Comparison of ENCODE assay signal across 8 cellular contexts in genomic region chr6:63571883-63572732, GRCh38. TPM values are rescaled to one million over a fixed set of nuclear protein-coding genes. Genes with fewer than 3 reads are reported as not detected.
DNase-seq lines count a peak whose midpoint lies in the region; FAIRE-seq and TF ChIP-seq lines count a peak whose summit lies in the region.

Gene LOC128125822 (plus strand): TSS chr6:63572480.
Gene PTP4A1 (plus strand): TSS chr6:63572480. CDS start chr6:63576881, 4,401 bp downstream.

- peaks cover 9% of the 10 kb centered on the region for H3K36me3 Mint-ChIP-seq in nephron (ENCODE audit: low read depth)
- H3K36me3 Mint-ChIP-seq in stimulated activated naive CD8-positive, alpha-beta T cell treated with anti-CD3 and anti-CD28 coated beads, Interleukin-15, Interleukin-2, amounts not matched to agents 100 ng/mL and 50 ng/mL, for 24 hours (ENCODE audit: low read depth): peaks cover 28% of the 10 kb centered on the region

- H3K4me1 Mint-ChIP-seq in nephron: peaks cover 32% of the 10 kb centered on the region
- peaks cover 37% of the 10 kb centered on the region for H3K4me1 Mint-ChIP-seq in stimulated activated naive CD8-positive, alpha-beta T cell treated with anti-CD3 and anti-CD28 coated beads, Interleukin-15, Interleukin-2, amounts not matched to agents 100 ng/mL and 50 ng/mL, for 24 hours (ENCODE audit: low read depth)

- peak within 1 kb of the TSS; percentile 95 to 98 (median 96) for H3K27ac Mint-ChIP-seq in nephron
- H3K27ac Mint-ChIP-seq in stimulated activated naive CD8-positive, alpha-beta T cell treated with anti-CD3 and anti-CD28 coated beads, Interleukin-15, Interleukin-2, amounts not matched to agents 100 ng/mL and 50 ng/mL, for 24 hours: peak within 1 kb of the TSS; percentile 92

- H4K20me1 ChIP-seq in Loucy (ENCODE audit: insufficient read depth, low read length, poor library complexity, severe bottlenecking): peaks cover 33% of the 10 kb centered on the region

- TF ChIP-seq CTCF in Loucy (conservative IDR thresholded peaks at IDR 0.05; ENCODE audit: low read length): no peak
- no peak for TF ChIP-seq CTCF in fibroblast of the aortic adventitia (IDR thresholded peaks at IDR 0.05; ENCODE audit: insufficient read depth, low read length)
- no peak for TF ChIP-seq CTCF in nephron (IDR thresholded peaks at IDR 0.05; ENCODE audit: unreplicated experiment in 3 of 3)

- H3K4me3 ChIP-seq in Loucy (ENCODE audit: low read length, poor library complexity, severe bottlenecking) (peak within 1 kb of the TSS; percentile 86), fibroblast of the aortic adventitia (ENCODE audit: low read depth, low read length) (peak within 1 kb of the TSS; percentile 86)

- no peaks in the 10 kb centered on the region for H3F3A ChIP-seq in Loucy (ENCODE audit: low read depth)

- H3K4me1 ChIP-seq in Loucy (ENCODE audit: insufficient read depth, low read length, poor library complexity, severe bottlenecking): peaks cover 20% of the 10 kb centered on the region

- H3K4me2 ChIP-seq in Loucy (ENCODE audit: low read depth, low read length, poor library complexity, severe bottlenecking): peak within 1 kb of the TSS; percentile 84

- H3K36me3 ChIP-seq in Loucy (ENCODE audit: insufficient read depth, low read length): peaks cover 10% of the 10 kb centered on the region

- TF ChIP-seq POLR2A in H54 (IDR thresholded peaks at IDR 0.05; ENCODE audit: low read depth, low read length) (peak; percentile 98), Raji (IDR thresholded peaks at IDR 0.05; ENCODE audit: insufficient read depth, low read depth, low read length) (peak; percentile 79)

- peaks cover 48% of the 10 kb centered on the region for H3K79me2 ChIP-seq in Loucy (ENCODE audit: insufficient read depth, low read length)

- peaks cover 19% of the 10 kb centered on the region for H3K27me3 ChIP-seq in Loucy (ENCODE audit: insufficient read depth, low read length, poor library complexity, severe bottlenecking)

- no peaks in the 10 kb centered on the region for H3K9me2 ChIP-seq in Loucy (replicated peaks; ENCODE audit: low read depth, low read length)

- peaks cover 4% of the 10 kb centered on the region for H3K9me3 Mint-ChIP-seq in nephron
- H3K9me3 Mint-ChIP-seq in stimulated activated naive CD8-positive, alpha-beta T cell treated with anti-CD3 and anti-CD28 coated beads, Interleukin-15, Interleukin-2, amounts not matched to agents 100 ng/mL and 50 ng/mL, for 24 hours: no peaks in the 10 kb centered on the region

- peak within 1 kb of the TSS; percentile 98 for H3K9ac ChIP-seq in Loucy (ENCODE audit: low read depth, low read length, poor library complexity, severe bottlenecking)

- H3K27me3 Mint-ChIP-seq in nephron (ENCODE audit: low read depth): peaks cover 4% of the 10 kb centered on the region
- H3K27me3 Mint-ChIP-seq in stimulated activated naive CD8-positive, alpha-beta T cell treated with anti-CD3 and anti-CD28 coated beads, Interleukin-15, Interleukin-2, amounts not matched to agents 100 ng/mL and 50 ng/mL, for 24 hours: no peaks in the 10 kb centered on the region

- H2AFZ ChIP-seq in Loucy (ENCODE audit: low read length): peak within 1 kb of the TSS; percentile 98

- peak; percentile 97 for FAIRE-seq in H54 (lab: Jason Lieb, UNC)

- DNase-seq in EL (peak; percentile 97), H54 (ENCODE audit: insufficient read length, low spot score) (peak; percentile 90), fibroblast of the aortic adventitia (ENCODE audit: low read depth) (peak; percentile 98)
- peak; percentile 93 for DNase-seq in activated effector memory CD4-positive, alpha-beta T cell treated with Interleukin-2 at 50 U/mL for 16 hours

- no peaks in the 10 kb centered on the region for H3K9me3 ChIP-seq in Loucy (ENCODE audit: insufficient read depth, low read depth, low read length)

- peak within 1 kb of the TSS; percentile 92 to 96 (median 92) for H3K4me3 Mint-ChIP-seq in nephron
- peak within 1 kb of the TSS; percentile 96 for H3K4me3 Mint-ChIP-seq in stimulated activated naive CD8-positive, alpha-beta T cell treated with anti-CD3 and anti-CD28 coated beads, Interleukin-15, Interleukin-2, amounts not matched to agents 100 ng/mL and 50 ng/mL, for 24 hours

RNA-seq across cellular contexts. Expression of gene PTP4A1, which starts in this region (rescaled TPM):
- 9.6 and 46.1 TPM in 2 replicates for total RNA-seq in fibroblast of the aortic adventitia (ENCODE audit: low replicate concordance)

Comparison
In these comparisons a context has a peak if more than half of its experiments do, and no peak if none do; other contexts are left out.
1. Peak in every context shown above with its lines: DNase-seq and H3K4me3 ChIP-seq.